ENCODE assay signal across 1 cellular context in the genomic region with DNA sequence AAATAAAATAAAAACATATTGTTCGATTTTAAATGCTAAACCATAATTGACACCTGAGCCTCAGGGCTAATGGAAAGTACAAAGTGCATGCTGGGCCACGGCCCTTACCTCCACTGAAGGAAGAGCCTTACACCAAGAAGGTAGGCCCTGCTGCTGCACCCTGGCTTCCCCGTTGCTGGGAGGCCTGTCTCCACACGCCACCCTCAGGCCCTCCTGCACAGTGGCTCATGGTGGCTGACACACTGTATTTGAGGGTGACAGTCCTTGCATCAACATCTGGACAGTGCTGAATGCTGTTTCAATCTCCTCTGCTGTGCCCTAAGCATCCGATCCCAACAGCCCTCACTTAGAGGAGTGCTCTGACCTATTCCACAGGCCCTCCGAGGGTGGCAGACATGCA.
TF ChIP-seq lines count a peak whose summit lies in the region.

No MANE protein-coding gene starts in this region.

TF ChIP-seq in K562, 482 proteins besides CTCF, POLR2A, EP300 and RAD21:
- no peak for TF ChIP-seq TAF9B (IDR thresholded peaks at IDR 0.05; ENCODE audit: partially characterized antibody)
- no peak for TF ChIP-seq JUND (IDR thresholded peaks at IDR 0.05; ENCODE audit: borderline replicate concordance, low read depth, low read length)
- no peak for TF ChIP-seq JUND (tag; IDR thresholded peaks at IDR 0.05; ENCODE audit: borderline replicate concordance, low read depth, low read length)
- no peak for TF ChIP-seq ZKSCAN1 (IDR thresholded peaks at IDR 0.05; ENCODE audit: low read depth, low read length)
